26 cellular contexts compared by ENCODE assay signal in the genomic region with DNA sequence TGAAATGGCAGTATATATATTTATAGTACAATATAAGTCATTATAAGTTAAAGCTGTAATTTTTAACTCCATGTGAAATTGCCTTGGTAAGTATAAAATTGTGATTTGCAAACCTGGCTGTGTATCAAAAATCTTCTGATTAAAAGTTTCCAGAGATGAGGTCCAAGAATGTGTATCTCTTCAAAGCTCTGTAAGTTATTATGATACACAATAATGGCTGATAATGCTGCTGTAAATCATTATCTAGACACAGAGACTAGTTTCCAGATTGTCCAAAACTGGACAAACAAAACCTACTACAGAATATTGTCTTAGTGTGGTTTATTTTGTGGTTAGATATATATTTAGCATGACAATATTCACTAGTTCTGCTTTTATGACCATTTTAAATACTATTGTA.
"Had no signal": no experiment of that assay in that cellular context is flagged by ENCODE, and none has a peak within 500 bp of the region (broad histone marks: within the 10 kb centered on the region; RNA-seq: fewer than 3 reads in every experiment).

No MANE protein-coding gene starts in this region.

- H3K27me3 ChIP-seq: colonic mucosa, esophagus squamous epithelium, foreskin keratinocyte, gastroesophageal sphincter, heart left ventricle, hepatocyte, left lung had no signal

- H3K79me2 ChIP-seq: hepatocyte had no signal

- H3K36me3 ChIP-seq: colonic mucosa, esophagus squamous epithelium, gastroesophageal sphincter, heart left ventricle, left lung, lower lobe of right lung had no signal

- H3K4me3 ChIP-seq: colonic mucosa, esophagus squamous epithelium, gastroesophageal sphincter, heart left ventricle, hepatocyte, left lung, lower lobe of right lung, mucosa of descending colon had no signal

- H2AFZ ChIP-seq: hepatocyte had no signal

- ATAC-seq: effector memory CD8-positive, alpha-beta T cell; esophagus mucosa; foreskin keratinocyte; gastroesophageal sphincter; heart left ventricle; left colon; left lung; left ventricle myocardium superior; lower lobe of right lung; mucosa of descending colon; naive thymus-derived CD8-positive, alpha-beta T cell had no signal

- H3K9me3 ChIP-seq: colonic mucosa, esophagus squamous epithelium, gastroesophageal sphincter, left lung, lower lobe of right lung, mucosa of descending colon had no signal

- H3K4me1 ChIP-seq: colonic mucosa, esophagus squamous epithelium, foreskin keratinocyte, gastroesophageal sphincter, heart left ventricle, left lung, lower lobe of right lung had no signal

- H3K27ac ChIP-seq: colonic mucosa, epithelial cell of prostate, esophagus squamous epithelium, foreskin keratinocyte, gastroesophageal sphincter, heart left ventricle, hepatocyte, left lung, lower lobe of right lung had no signal

- DNase-seq: colonic mucosa; cortex of kidney; effector CD8-positive, alpha-beta T cell; effector memory CD8-positive, alpha-beta T cell; endodermal cell; erythroblast; esophagus squamous epithelium; heart left ventricle; hypothalamus; immature natural killer cell; islet precursor cell; kidney; kidney glomerular epithelial cell; left colon; left lung; left ventricle myocardium superior; lower lobe of right lung; mesendoderm; mucosa of descending colon; naive B cell; naive thymus-derived CD8-positive, alpha-beta T cell had no signal

- H3K4me2 ChIP-seq: hepatocyte had no signal
